1 cellular context compared by ENCODE assay signal in the genomic region with DNA sequence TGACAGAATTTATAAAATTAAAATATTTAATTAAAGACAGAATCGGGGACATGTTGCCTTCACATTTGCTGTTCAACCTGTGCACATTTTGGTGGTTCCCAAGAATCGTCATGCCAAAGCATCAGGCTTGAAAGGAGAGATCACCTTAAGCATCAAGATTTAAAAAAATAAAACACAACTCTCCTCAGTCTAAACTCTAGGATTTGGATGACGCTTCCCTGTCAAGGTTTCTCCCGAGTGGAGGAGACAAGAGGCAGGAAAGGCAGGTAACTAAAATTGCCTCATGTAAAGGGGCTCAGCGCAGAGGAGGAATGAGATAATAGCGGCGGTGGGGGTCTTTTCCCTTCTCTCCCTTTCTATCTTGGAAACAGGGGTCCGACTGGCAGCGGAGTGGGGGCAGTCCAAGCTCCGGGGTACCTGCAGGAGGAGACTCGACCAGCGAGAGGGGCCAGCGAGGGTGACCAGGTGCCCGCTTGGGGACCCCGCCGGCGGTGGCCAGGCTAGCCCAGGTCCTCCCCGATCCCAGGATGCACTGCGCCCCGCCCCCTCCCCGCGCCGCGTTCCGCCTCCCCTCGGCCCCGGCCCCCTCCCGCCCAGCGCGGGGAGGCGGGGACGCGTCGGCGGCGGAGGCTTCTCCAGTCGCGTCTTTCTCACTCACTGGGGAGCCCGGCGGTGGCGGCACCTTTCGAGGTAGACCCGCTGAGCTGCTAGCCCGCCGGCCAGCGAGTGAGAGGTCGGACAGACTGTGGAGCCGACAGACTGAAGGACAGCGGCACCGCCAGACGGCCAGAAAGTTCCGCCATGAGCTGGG.
TF ChIP-seq lines count a peak whose summit lies in the region.

A gene (plus strand): TSS at position 638 of the 811 bp plus-strand sequence. CDS start 164 bp downstream, at position 802.

TF ChIP-seq in SK-N-SH, 30 proteins besides CTCF, POLR2A, EP300 and RAD21 (continued from another document):
- TF ChIP-seq POLR2AphosphoS5 (IDR thresholded peaks at IDR 0.05; ENCODE audit: low read depth, low read length) = peak; percentile 80
- TF ChIP-seq SIN3A (IDR thresholded peaks at IDR 0.05; ENCODE audit: borderline replicate concordance, low read depth, low read length) = 0 out of 2 replicates have a peak, but pooled peaks have one; percentile 68
- no peak for TF ChIP-seq ELF1 (IDR thresholded peaks at IDR 0.05)
- TF ChIP-seq MXI1 (IDR thresholded peaks at IDR 0.05; ENCODE audit: low read depth, low read length) = peak; percentile 9; the same call in 1 of the 2 replicates
- no peak for TF ChIP-seq RCOR1 (IDR thresholded peaks at IDR 0.05; ENCODE audit: low read length)
